In the genomic region with DNA sequence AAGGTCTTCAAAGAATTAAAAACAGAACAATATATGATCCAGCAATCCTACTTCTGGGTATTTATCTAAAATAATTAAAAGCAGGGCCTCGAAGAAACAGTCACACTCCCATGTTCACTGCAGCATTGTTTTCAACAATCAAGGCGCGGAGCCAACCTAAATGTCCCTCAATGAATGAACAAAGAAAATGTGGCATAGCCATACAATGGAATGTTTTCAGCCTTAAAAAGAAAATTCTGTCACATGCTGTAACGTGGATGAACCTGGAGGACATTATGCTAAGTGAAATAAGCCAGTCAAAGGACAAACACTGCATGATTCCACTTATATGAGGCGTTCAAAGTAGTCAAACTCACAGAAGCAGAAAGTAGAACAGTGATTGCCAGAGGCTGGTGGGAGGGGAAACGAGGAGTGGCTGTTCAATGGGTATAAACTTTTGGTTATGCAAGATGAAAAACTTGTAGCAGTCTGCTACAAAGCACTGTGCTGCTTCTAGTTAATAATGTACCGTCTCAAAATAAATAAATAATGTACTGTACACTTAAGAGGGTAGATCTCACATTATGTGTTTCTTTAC, we compare ENCODE assay signal across 26 cellular contexts. TPM values are rescaled to one million over a fixed set of nuclear protein-coding genes. Genes with fewer than 3 reads are reported as not detected.
DNase-seq lines count a peak whose midpoint lies in the region; ATAC-seq and TF ChIP-seq lines count a peak whose summit lies in the region.
"Had no signal": no experiment of that assay in that cellular context is flagged by ENCODE, and none has a peak within 500 bp of the region (broad histone marks: within the 10 kb centered on the region; RNA-seq: fewer than 3 reads in every experiment).

No MANE protein-coding gene starts in this region.

- H3K4me1 Mint-ChIP-seq in naive thymus-derived CD4-positive, alpha-beta T cell, result peaks cover 0 to 1% (median 0%) of the 10 kb centered on the region in 7 donors

- H3K27me3 ChIP-seq in left ventricle myocardium inferior (ENCODE audit: low read depth) (no peaks in the 10 kb centered on the region), right atrium auricular region (no peaks in the 10 kb centered on the region), tibial artery (no peaks in the 10 kb centered on the region)
- no peaks in the 10 kb centered on the region for H3K27me3 ChIP-seq in naive thymus-derived CD4-positive, alpha-beta T cell (ENCODE audit: control insufficient read depth in 2 of 2, insufficient read depth in 2 of 2, low read length in 2 of 2)
- H3K27me3 ChIP-seq: BLaER1, upper lobe of right lung had no signal

- no peak for DNase-seq in left ventricle myocardium inferior
- DNase-seq in right atrium auricular region (ENCODE audit: low spot score), result no peak
- DNase-seq in foreskin melanocyte, result peak; percentile 61
- peak in 30 of 56 donors; percentile 12 to 77 (median 36) for DNase-seq in nucleus accumbens (lab: John Stamatoyannopoulos, UW)
- no peak for DNase-seq in retina
- no peak for DNase-seq in naive thymus-derived CD4-positive, alpha-beta T cell
- DNase-seq in activated gamma-delta T cell (lab: John Stamatoyannopoulos, UW), result no peak
- no peak for DNase-seq in tibial artery
- DNase-seq: activated T-cell treated with anti-CD3 and anti-CD28 coated beads, Interleukin-2, amount 50 U/mL, for 24 hours; EL; endodermal cell; HCEC 1CT; islet precursor cell; NCI-H1092 treated with DMSO at 0.1 percent for 48 hours; NCI-H2081 treated with DMSO at 0.1 percent for 48 hours; NCI-H510A; NK-92 treated with Interleukin-12 subunit alpha and Interleukin-12 subunit beta, amount 100 ng/mL, for 24 hours; T-helper 9 cell; upper lobe of right lung had no signal

- peak overlapping the region in 3 of 9 donors; percentile 3 to 33 (median 13) for H3K27ac Mint-ChIP-seq in naive thymus-derived CD4-positive, alpha-beta T cell
- H3K27ac Mint-ChIP-seq: activated T-cell treated with anti-CD3 and anti-CD28 coated beads, Interleukin-2, amount 50 U/mL, for 24 hours; endodermal cell; nephron; stimulated activated naive CD8-positive, alpha-beta T cell treated with anti-CD3 and anti-CD28 coated beads, Interleukin-15, Interleukin-2, amounts not matched to agents 100 ng/mL and 50 ng/mL, for 24 hours had no signal

- intact Hi-C loops in left ventricle myocardium inferior (cut with micrococcal nuclease), result no loop called here
- intact Hi-C loops in naive thymus-derived CD4-positive, alpha-beta T cell (cut with micrococcal nuclease), result no loop called here
- intact Hi-C loops in tibial artery (cut with DNase I; ENCODE audit: low total_unique reads), result no loop called here

- peaks cover 73% of the 10 kb centered on the region for H3K4me1 ChIP-seq in left ventricle myocardium inferior
- peaks cover 0 to 34% of the 10 kb centered on the region in 2 donors for H3K4me1 ChIP-seq in right atrium auricular region
- no peaks in the 10 kb centered on the region for H3K4me1 ChIP-seq in naive thymus-derived CD4-positive, alpha-beta T cell (ENCODE audit: control insufficient read depth in 2 of 2, insufficient read depth in 2 of 2, low read length in 2 of 2)
- peaks cover 0 to 59% (median 25%) of the 10 kb centered on the region in 4 donors for H3K4me1 ChIP-seq in tibial artery
- H3K4me1 ChIP-seq: BLaER1 had no signal

- H3K36me3 ChIP-seq in left ventricle myocardium inferior (peaks cover 62% of the 10 kb centered on the region), right atrium auricular region (peaks cover 46% of the 10 kb centered on the region), tibial artery (peaks cover 40 to 71% (median 50%) of the 10 kb centered on the region in 3 donors)
- H3K36me3 ChIP-seq in naive thymus-derived CD4-positive, alpha-beta T cell (ENCODE audit: control insufficient read depth in 2 of 3, insufficient read depth in 3 of 3, low read length in 3 of 3), result peaks cover 12 to 89% (median 31%) of the 10 kb centered on the region in 3 experiments

- H3K4me3 Mint-ChIP-seq in naive thymus-derived CD4-positive, alpha-beta T cell, result no peak overlapping the region
- H3K4me3 Mint-ChIP-seq: activated T-cell treated with anti-CD3 and anti-CD28 coated beads, Interleukin-2, amount 50 U/mL, for 24 hours; nephron; stimulated activated naive CD8-positive, alpha-beta T cell treated with anti-CD3 and anti-CD28 coated beads, Interleukin-15, Interleukin-2, amounts not matched to agents 100 ng/mL and 50 ng/mL, for 24 hours had no signal

- no peaks in the 10 kb centered on the region for H3K9me3 ChIP-seq in left ventricle myocardium inferior (replicated peaks)
- H3K9me3 ChIP-seq in right atrium auricular region, result no peaks in the 10 kb centered on the region
- no peaks in the 10 kb centered on the region for H3K9me3 ChIP-seq in naive thymus-derived CD4-positive, alpha-beta T cell (ENCODE audit: control insufficient read depth in 2 of 3, low read length in 3 of 3)
- no peaks in the 10 kb centered on the region for H3K9me3 ChIP-seq in tibial artery
- H3K9me3 ChIP-seq: BLaER1, upper lobe of right lung had no signal

- ATAC-seq in naive thymus-derived CD4-positive, alpha-beta T cell, result no peak
- ATAC-seq: activated CD4-positive, CD25-positive, alpha-beta regulatory T cell treated with anti-CD3 and anti-CD28 coated beads, Interleukin-2, amount 50 U/mL, for 24 hours; activated naive CD4-positive, alpha-beta T cell treated with anti-CD3 and anti-CD28 coated beads, Interleukin-2, amount 50 U/mL, for 72 hours; Panc1; upper lobe of right lung had no signal

- POLR2A ChIA-PET in naive thymus-derived CD4-positive, alpha-beta T cell (lab: Charles Lee), result interaction anchor here (0.7 kb wide), 1 partner anchor 20 kb away, joined by 3 read pairs; no protein-coding TSS in a partner anchor

- H3K36me3 Mint-ChIP-seq in naive thymus-derived CD4-positive, alpha-beta T cell, result peaks cover 13 to 47% (median 19%) of the 10 kb centered on the region in 5 donors

- no peak overlapping the region for H3K4me3 ChIP-seq in left ventricle myocardium inferior
- H3K4me3 ChIP-seq in right atrium auricular region, result no peak overlapping the region
- H3K4me3 ChIP-seq in naive thymus-derived CD4-positive, alpha-beta T cell (ENCODE audit: low read length), result no peak overlapping the region
- no peak overlapping the region for H3K4me3 ChIP-seq in tibial artery
- H3K4me3 ChIP-seq: BLaER1, skin epidermis, upper lobe of right lung had no signal

- TF ChIP-seq CTCF in left ventricle myocardium inferior (IDR thresholded peaks at IDR 0.05; ENCODE audit: borderline replicate concordance) (no peak), right atrium auricular region (IDR thresholded peaks at IDR 0.05) (no peak), tibial artery (IDR thresholded peaks at IDR 0.05) (no peak)

- CTCF ChIA-PET in naive thymus-derived CD4-positive, alpha-beta T cell (lab: Charles Lee), result no interaction called here

- no peaks in the 10 kb centered on the region for H3K9me3 Mint-ChIP-seq in naive thymus-derived CD4-positive, alpha-beta T cell
- H3K9me3 Mint-ChIP-seq: activated naive CD4-positive, alpha-beta T cell treated with anti-CD3 and anti-CD28 coated beads, Interleukin-2, amount 50 U/mL, for 72 hours; activated T-cell treated with anti-CD3 and anti-CD28 coated beads, Interleukin-2, amount 50 U/mL, for 24 hours; endodermal cell; nephron; stimulated activated naive CD8-positive, alpha-beta T cell treated with anti-CD3 and anti-CD28 coated beads, Interleukin-15, Interleukin-2, amounts not matched to agents 100 ng/mL and 50 ng/mL, for 24 hours had no signal

- no peaks in the 10 kb centered on the region for H3K27me3 Mint-ChIP-seq in naive thymus-derived CD4-positive, alpha-beta T cell
- H3K27me3 Mint-ChIP-seq: activated T-cell treated with anti-CD3 and anti-CD28 coated beads, Interleukin-2, amount 50 U/mL, for 24 hours; stimulated activated naive CD8-positive, alpha-beta T cell treated with anti-CD3 and anti-CD28 coated beads, Interleukin-15, Interleukin-2, amounts not matched to agents 100 ng/mL and 50 ng/mL, for 24 hours had no signal

- H3K27ac ChIP-seq in left ventricle myocardium inferior (replicated peaks) (peak overlapping the region; percentile 69), right atrium auricular region (peak overlapping the region in 1 of 2 donors; percentile 84), tibial artery (peak overlapping the region in 1 of 2 donors; percentile 70)
- H3K27ac ChIP-seq in naive thymus-derived CD4-positive, alpha-beta T cell (ENCODE audit: low read depth, low read length), result no peak overlapping the region
- H3K27ac ChIP-seq: BLaER1, upper lobe of right lung had no signal

RNA-seq across cellular contexts. Expression of a gene that starts 41.2 kb away (rescaled TPM):
- total RNA-seq in left ventricle myocardium inferior (56.0 TPM), right atrium auricular region (10 to 100 TPM; 66.9 to 85.1 TPM)
- 100 to 1,000 TPM in 1 of 5 experiments, 10 to 100 TPM in 4; 53.9 to 101 (median 57.1) TPM for total RNA-seq in naive thymus-derived CD4-positive, alpha-beta T cell
- polyA plus RNA-seq in naive thymus-derived CD4-positive, alpha-beta T cell, result 10 to 100 TPM; 24.8 to 28.7 TPM

Comparison
In these comparisons a context has a peak if more than half of its experiments do, and no peak if none do; other contexts are left out.
1. DNase-seq: peak in foreskin melanocyte (single experiment) and nucleus accumbens (30 of 56); none in left ventricle myocardium inferior (single experiment), right atrium auricular region (single experiment), retina (single experiment), naive thymus-derived CD4-positive, alpha-beta T cell (0 of 9), activated gamma-delta T cell (single experiment) and tibial artery (0 of 2).